In genomic region chr3:140443073-140443472, GRCh38 we compare ENCODE assay signal across 19 cellular contexts.
DNase-seq lines count a peak whose midpoint lies in the region; TF ChIP-seq lines count a peak whose summit lies in the region.
"Had no signal": no experiment of that assay in that cellular context is flagged by ENCODE, and none has a peak within 500 bp of the region (broad histone marks: within the 10 kb centered on the region; RNA-seq: fewer than 3 reads in every experiment).

No MANE protein-coding gene starts in this region.

- H3K27ac ChIP-seq in breast epithelium: no peak overlapping the region
- H3K27ac ChIP-seq: 22Rv1, BLaER1, C4-2B, GM23248 had no signal

- DNase-seq in NCI-H2107 treated with DMSO at 0.1 percent for 48 hours (lab: John Stamatoyannopoulos, UW; ENCODE audit: unreplicated experiment): peak; percentile 42
- no peak for DNase-seq in NCI-H2107 (lab: John Stamatoyannopoulos, UW)
- DNase-seq in MCF 10A (ENCODE audit: unreplicated experiment): no peak
- no peak for DNase-seq in breast epithelium (ENCODE audit: low spot score in 2 of 2)
- peak; percentile 35 to 70 for DNase-seq in HAP-1 (ENCODE audit: low spot score in 2 of 2)
- peak; percentile 16 for DNase-seq in fibroblast of the aortic adventitia (ENCODE audit: low read depth)
- DNase-seq in NCI-H2227 treated with DMSO at 0.1 percent for 48 hours (lab: John Stamatoyannopoulos, UW): no peak
- no peak for DNase-seq in activated CD8-positive, alpha-beta memory T cell treated with anti-CD3 and anti-CD28 coated beads, Interleukin-2, amount 50 U/mL, for 4 hours
- DNase-seq: Caco-2; CD4-positive, CD25-positive, alpha-beta regulatory T cell; CD8-positive, alpha-beta T cell; DMS153; DND-41; GM23248; H7 had no signal

- H3K27me3 ChIP-seq in breast epithelium (no peaks in the 10 kb centered on the region), HAP-1 (ENCODE audit: low read depth) (no peaks in the 10 kb centered on the region)
- H3K27me3 ChIP-seq: BLaER1 had no signal

- H3K9me3 Mint-ChIP-seq in MCF 10A (ENCODE audit: unreplicated experiment): no peaks in the 10 kb centered on the region
- H3K9me3 Mint-ChIP-seq: CD8-positive, alpha-beta T cell had no signal

- no peaks in the 10 kb centered on the region for H3K27me3 Mint-ChIP-seq in MCF 10A (ENCODE audit: insufficient read depth, unreplicated experiment)
- H3K27me3 Mint-ChIP-seq: B cell; CD4-positive, CD25-positive, alpha-beta regulatory T cell had no signal

- no peak overlapping the region for H3K4me3 ChIP-seq in breast epithelium
- H3K4me3 ChIP-seq in HAP-1: no peak overlapping the region
- no peak overlapping the region for H3K4me3 ChIP-seq in fibroblast of the aortic adventitia (ENCODE audit: low read depth, low read length)
- H3K4me3 ChIP-seq: BLaER1, GM23248 had no signal

- TF ChIP-seq CTCF in MCF 10A (IDR thresholded peaks at IDR 0.05; ENCODE audit: unreplicated experiment): no peak
- no peak for TF ChIP-seq CTCF in breast epithelium (IDR thresholded peaks at IDR 0.05)
- no peak for TF ChIP-seq CTCF in fibroblast of the aortic adventitia (IDR thresholded peaks at IDR 0.05; ENCODE audit: insufficient read depth, low read length)

- CTCF ChIA-PET in MCF 10A (lab: Yijun Ruan, JAX): interaction anchor here (0.6 kb wide), 1 partner anchor 421 kb away, joined by 5 read pairs; no protein-coding TSS in a partner anchor

- H3K36me3 Mint-ChIP-seq in MCF 10A (ENCODE audit: insufficient read depth, unreplicated experiment): no peaks in the 10 kb centered on the region
- H3K36me3 Mint-ChIP-seq: CD4-positive, CD25-positive, alpha-beta regulatory T cell; CD8-positive, alpha-beta T cell had no signal

- peaks cover 25% of the 10 kb centered on the region for H3K4me1 Mint-ChIP-seq in MCF 10A (ENCODE audit: insufficient read depth, unreplicated experiment)
- H3K4me1 Mint-ChIP-seq: B cell; CD4-positive, CD25-positive, alpha-beta regulatory T cell had no signal

- H3K36me3 ChIP-seq in breast epithelium (no peaks in the 10 kb centered on the region), HAP-1 (replicated peaks) (no peaks in the 10 kb centered on the region)
- H3K36me3 ChIP-seq: BLaER1 had no signal

- no TSS peak for BruUV-seq in MCF 10A (replicated peaks; lab: Mats Ljungman, UMichigan)

- POLR2A ChIA-PET in MCF 10A (lab: Yijun Ruan, JAX): no interaction called here

- intact Hi-C loops in MCF 10A (cut with micrococcal nuclease) (no loop called here), breast epithelium (cut with DNase I; ENCODE audit: low total_unique reads) (loop anchor here (10.0 kb wide), 1 partner anchor 1532 kb away; no protein-coding TSS in a partner anchor)

- in situ Hi-C loops in HAP-1 (cut with MboI; ENCODE audit: low sequenced_read_pairs): no loop called here

- H3K4me1 ChIP-seq in breast epithelium: no peaks in the 10 kb centered on the region
- peaks cover 8% of the 10 kb centered on the region; the same call in 1 of the 2 replicates for H3K4me1 ChIP-seq in HAP-1
- H3K4me1 ChIP-seq: BLaER1, Caco-2 had no signal

- H3K9me3 ChIP-seq in breast epithelium (no peaks in the 10 kb centered on the region), HAP-1 (no peaks in the 10 kb centered on the region)
- H3K9me3 ChIP-seq: BLaER1, Caco-2 had no signal

- no peak for TF ChIP-seq POLR2A in breast epithelium (IDR thresholded peaks at IDR 0.05)

- no peak overlapping the region for H3K4me3 Mint-ChIP-seq in MCF 10A (ENCODE audit: unreplicated experiment)
- H3K4me3 Mint-ChIP-seq: B cell; CD4-positive, CD25-positive, alpha-beta regulatory T cell; CD8-positive, alpha-beta T cell had no signal

- H3K27ac Mint-ChIP-seq in MCF 10A (ENCODE audit: low read depth, unreplicated experiment): peak overlapping the region; percentile 33
- H3K27ac Mint-ChIP-seq: B cell; CD4-positive, CD25-positive, alpha-beta regulatory T cell; CD8-positive, alpha-beta T cell had no signal

Comparison
In these comparisons a context has a peak if more than half of its experiments do, and no peak if none do; other contexts are left out.
1. DNase-seq: peak in NCI-H2107 treated with DMSO at 0.1 percent for 48 hours (single experiment), HAP-1 (2 of 2) and fibroblast of the aortic adventitia (single experiment); none in NCI-H2107 (single experiment), MCF 10A (single experiment), breast epithelium (0 of 2), NCI-H2227 treated with DMSO at 0.1 percent for 48 hours (single experiment) and activated CD8-positive, alpha-beta memory T cell treated with anti-CD3 and anti-CD28 coated beads, Interleukin-2, amount 50 U/mL, for 4 hours (single experiment).